In genomic region chr2:199814084-199814844, GRCh38 we compare ENCODE assay signal across 15 cellular contexts.
"Had no signal": no experiment of that assay in that cellular context is flagged by ENCODE, and none has a peak within 500 bp of the region (broad histone marks: within the 10 kb centered on the region; RNA-seq: fewer than 3 reads in every experiment).

No MANE protein-coding gene starts in this region.

- H3K27ac ChIP-seq: colonic mucosa, heart right ventricle, ovary had no signal

- DNase-seq: activated CD4-positive, alpha-beta T cell treated with anti-CD3 and anti-CD28 coated beads for 4 hours; activated CD8-positive, alpha-beta T cell treated with anti-CD3 and anti-CD28 coated beads, Interleukin-2, amount 10 ng/mL, durations not matched to agents 7 days and 5 days; activated naive CD4-positive, alpha-beta T cell; colonic mucosa; effector CD4-positive, alpha-beta T cell; heart right ventricle; islet precursor cell; left ventricle myocardium superior; mesendoderm; ovary; stimulated activated CD4-positive, alpha-beta T cell treated with anti-CD3 and anti-CD28 coated beads, Interleukin-15, amount 100 ng/mL, for 24 hours; stimulated activated CD4-positive, alpha-beta T cell treated with anti-CD3 and anti-CD28 coated beads, Interleukin-4, amount 100 ng/mL, for 4 hours had no signal

- H3K36me3 ChIP-seq: colonic mucosa, heart right ventricle, ovary had no signal

- H3K9me3 ChIP-seq: colonic mucosa, heart right ventricle, ovary had no signal

- H3K27ac Mint-ChIP-seq: activated CD8-positive, alpha-beta T cell treated with anti-CD3 and anti-CD28 coated beads, Interleukin-2, amount 10 ng/mL, durations not matched to agents 7 days and 5 days; activated T-helper 1 cell treated with anti-CD3 and anti-CD28 coated beads, Interleukin-12 subunit alpha, Interleukin-12 subunit beta, Interleukin-2, Interleukin-4 antibody, amounts not matched to agents 30 ng/mL and 10 ng/mL and 1 ng/mL, durations not matched to agents 14 hours and 24 hours and 36 hours; T-helper 2 cell treated with Interferon-gamma antibody and Interleukin-4, amounts not matched to agents 5 μg/mL and 100 μg/mL, for 36 hours had no signal

- ATAC-seq: activated CD8-positive, alpha-beta T cell treated with anti-CD3 and anti-CD28 coated beads, Interleukin-2, amount 10 ng/mL, durations not matched to agents 7 days and 5 days; heart right ventricle; left ventricle myocardium superior had no signal

- H3K4me3 ChIP-seq: colonic mucosa, heart right ventricle, ovary had no signal

- H3K4me3 Mint-ChIP-seq: activated CD8-positive, alpha-beta T cell treated with anti-CD3 and anti-CD28 coated beads, Interleukin-2, amount 10 ng/mL, durations not matched to agents 7 days and 5 days; activated T-helper 1 cell treated with anti-CD3 and anti-CD28 coated beads, Interleukin-12 subunit alpha, Interleukin-12 subunit beta, Interleukin-2, Interleukin-4 antibody, amounts not matched to agents 30 ng/mL and 10 ng/mL and 1 ng/mL, durations not matched to agents 14 hours and 24 hours and 36 hours; neural crest cell; T-helper 2 cell treated with Interferon-gamma antibody and Interleukin-4, amounts not matched to agents 5 μg/mL and 100 μg/mL, for 36 hours had no signal

- H3K9me3 Mint-ChIP-seq: activated T-helper 1 cell treated with anti-CD3 and anti-CD28 coated beads, Interleukin-12 subunit alpha, Interleukin-12 subunit beta, Interleukin-2, Interleukin-4 antibody, amounts not matched to agents 30 ng/mL and 10 ng/mL and 1 ng/mL, durations not matched to agents 14 hours and 24 hours and 36 hours; neural crest cell; T-helper 2 cell treated with Interferon-gamma antibody and Interleukin-4, amounts not matched to agents 5 μg/mL and 100 μg/mL, for 36 hours had no signal

- H3K4me1 Mint-ChIP-seq: neural crest cell had no signal
